9 cellular contexts compared by ENCODE assay signal in genomic region chr21:31136891-31137290, GRCh38.
DNase-seq lines count a peak whose midpoint lies in the region; ATAC-seq, FAIRE-seq and TF ChIP-seq lines count a peak whose summit lies in the region.
"Had no signal": no experiment of that assay in that cellular context is flagged by ENCODE, and none has a peak within 500 bp of the region (broad histone marks: within the 10 kb centered on the region; RNA-seq: fewer than 3 reads in every experiment).

No MANE protein-coding gene starts in this region.

- H3K79me1 ChIP-seq in H1 (ENCODE audit: low read depth, low read length), result no peaks in the 10 kb centered on the region

- H4K20me1 ChIP-seq in H1 (replicated peaks in 1 of 2; ENCODE audit: control insufficient read depth in 1 of 2, insufficient read depth in 2 of 2, low read length in 2 of 2), result no peaks in the 10 kb centered on the region

- H3K4me3 ChIP-seq in H1 (ENCODE audit: extremely low read depth in 1 of 4, insufficient read depth in 2 of 4, low read depth in 3 of 4, low read length in 4 of 4), result no peak overlapping the region
- H3K4me3 ChIP-seq in CD8-positive, alpha-beta memory T cell (ENCODE audit: low read length), result no peak overlapping the region
- no peak overlapping the region for H3K4me3 ChIP-seq in aorta (ENCODE audit: low read length in 2 of 2)

- no peak overlapping the region for H3K23ac ChIP-seq in H1 (ENCODE audit: insufficient read length)

- peak; percentile 90 for DNase-seq in G401 (ENCODE audit: low spot score)
- peak; percentile 67 for DNase-seq in MV-4-11 (lab: John Stamatoyannopoulos, UW)
- DNase-seq in H1 (ENCODE audit: low read depth in 1 of 2, low spot score in 2 of 2), result no peak
- DNase-seq in CD8-positive, alpha-beta memory T cell, result no peak
- no peak for DNase-seq in aorta
- no peak for DNase-seq in activated naive CD4-positive, alpha-beta T cell treated with anti-CD3 and anti-CD28 coated beads, Interleukin-2, amount 50 U/mL, for 72 hours (ENCODE audit: low spot score in 2 of 2)
- no peak for DNase-seq in activated naive CD4-positive, alpha-beta T cell treated with anti-CD3 and anti-CD28 coated beads, Interleukin-2, amount 50 U/mL, for 16 hours
- DNase-seq: WERI-Rb-1 had no signal

- no peak overlapping the region for H4K5ac ChIP-seq in H1 (ENCODE audit: insufficient read length, low read depth, low read length)

- H3K27ac ChIP-seq in H1 (ENCODE audit: low read depth, low read length) (no peak overlapping the region), aorta (ENCODE audit: low read depth in 1 of 2, low read length in 2 of 2) (no peak overlapping the region)
- H3K27ac ChIP-seq in CD8-positive, alpha-beta memory T cell (ENCODE audit: low read depth, low read length), result no peak overlapping the region
- H3K27ac ChIP-seq: WERI-Rb-1 had no signal

- H3K4me1 Mint-ChIP-seq in CD8-positive, alpha-beta memory T cell, result peaks cover 24 to 26% (median 26%) of the 10 kb centered on the region in 3 donors

- H2AFZ ChIP-seq in H1 (ENCODE audit: low read length), result no peak overlapping the region

- H3K4me2 ChIP-seq in H1 (ENCODE audit: insufficient read depth in 1 of 2, low read depth in 2 of 2, low read length in 2 of 2), result no peak overlapping the region

- peak; percentile 46 for ATAC-seq in GM21390 (IDR thresholded peaks at IDR 0.05; ENCODE audit: unreplicated experiment)
- ATAC-seq in aorta (ENCODE audit: low FRiP score), result no peak
- no peak for ATAC-seq in activated naive CD4-positive, alpha-beta T cell treated with anti-CD3 and anti-CD28 coated beads, Interleukin-2, amount 50 U/mL, for 72 hours

- TF ChIP-seq CTCF in H1 (IDR thresholded peaks at IDR 0.05; ENCODE audit: control extremely low read depth in 1 of 3, insufficient read depth in 1 of 3, low read depth in 1 of 3, low read length in 3 of 3), result no peak

- H3K27me3 Mint-ChIP-seq in CD8-positive, alpha-beta memory T cell, result peaks cover 0 to 24% of the 10 kb centered on the region in 2 donors

- TF ChIP-seq POLR2A in H1 (IDR thresholded peaks at IDR 0.05; ENCODE audit: control extremely low read depth in 1 of 2, low read depth in 2 of 2, low read length in 2 of 2), result no peak

- no peak overlapping the region for H2AK5ac ChIP-seq in H1 (ENCODE audit: low read depth, low read length)

- no peaks in the 10 kb centered on the region for H3K23me2 ChIP-seq in H1 (ENCODE audit: low read depth, low read length)

- intact Hi-C loops in aorta (cut with DNase I), result no loop called here

- no peak overlapping the region for H4K8ac ChIP-seq in H1 (ENCODE audit: extremely low read depth, insufficient read depth, low read length)

- H3K9me3 ChIP-seq in H1 (ENCODE audit: insufficient read depth in 2 of 2, low read depth in 1 of 2, low read length in 1 of 2) (no peaks in the 10 kb centered on the region), aorta (ENCODE audit: control insufficient read depth, low read length) (no peaks in the 10 kb centered on the region)
- H3K9me3 ChIP-seq in CD8-positive, alpha-beta memory T cell (ENCODE audit: low read length), result no peaks in the 10 kb centered on the region

- H3K9me3 Mint-ChIP-seq in CD8-positive, alpha-beta memory T cell, result no peaks in the 10 kb centered on the region
- H3K9me3 Mint-ChIP-seq in activated naive CD4-positive, alpha-beta T cell treated with anti-CD3 and anti-CD28 coated beads, Interleukin-2, amount 50 U/mL, for 72 hours, result no peaks in the 10 kb centered on the region

- no peak overlapping the region for H3K18ac ChIP-seq in H1 (ENCODE audit: extremely low read depth, low read length)

- TF ChIP-seq RAD21 in H1 (IDR thresholded peaks at IDR 0.05 in 1 of 2, conservative IDR thresholded peaks at IDR 0.05 in 1 of 2; ENCODE audit: low read depth in 2 of 2, low read length in 2 of 2), result no peak

- no peak overlapping the region for H3K56ac ChIP-seq in H1 (replicated peaks; ENCODE audit: insufficient read length, low read depth, low read length)

- H3K27me3 ChIP-seq in H1 (replicated peaks in 1 of 4; ENCODE audit: control insufficient read depth in 3 of 4, extremely low read depth in 1 of 4, insufficient read depth in 3 of 4, low read length in 3 of 4), result no peaks in the 10 kb centered on the region
- no peaks in the 10 kb centered on the region for H3K27me3 ChIP-seq in CD8-positive, alpha-beta memory T cell (ENCODE audit: insufficient read depth, low read length, poor library complexity, severe bottlenecking)
- H3K27me3 ChIP-seq in aorta (ENCODE audit: control insufficient read depth in 1 of 2, insufficient read depth in 2 of 2, low read length in 1 of 2), result no peaks in the 10 kb centered on the region

- no peak overlapping the region for H2BK20ac ChIP-seq in H1 (ENCODE audit: low read length)

- H3K4me1 ChIP-seq in H1 (replicated peaks in 1 of 4; ENCODE audit: control insufficient read depth in 3 of 4, insufficient read depth in 4 of 4, low read length in 3 of 4), result no peaks in the 10 kb centered on the region
- peaks cover 24% of the 10 kb centered on the region for H3K4me1 ChIP-seq in CD8-positive, alpha-beta memory T cell (ENCODE audit: insufficient read depth, low read length)
- no peaks in the 10 kb centered on the region for H3K4me1 ChIP-seq in aorta (ENCODE audit: control insufficient read depth in 1 of 2, insufficient read depth in 2 of 2, low read length in 2 of 2)

- POLR2A ChIA-PET in H1 (lab: Charles Lee; ENCODE audit: partially characterized antibody), result no interaction called here
- POLR2A ChIA-PET in CD8-positive, alpha-beta memory T cell (lab: Charles Lee), result no interaction called here

- no peak overlapping the region for H2BK5ac ChIP-seq in H1 (ENCODE audit: low read depth, low read length)

- H3K27ac Mint-ChIP-seq in CD8-positive, alpha-beta memory T cell, result no peak overlapping the region
- H3K27ac Mint-ChIP-seq in activated naive CD4-positive, alpha-beta T cell treated with anti-CD3 and anti-CD28 coated beads, Interleukin-2, amount 50 U/mL, for 72 hours, result peak overlapping the region in 1 of 2 donors; percentile 76

- no peak overlapping the region for H3K4ac ChIP-seq in H1 (replicated peaks; ENCODE audit: insufficient read length, low read depth, low read length)

- H2BK15ac ChIP-seq in H1 (ENCODE audit: low read length), result no peak overlapping the region

- TF ChIP-seq EP300 in H1 (IDR thresholded peaks at IDR 0.05; ENCODE audit: borderline replicate concordance in 1 of 2, low read depth in 2 of 2, low read length in 2 of 2), result no peak

- H3K14ac ChIP-seq in H1 (ENCODE audit: insufficient read length), result no peak overlapping the region

- H3K9ac ChIP-seq in H1 (replicated peaks in 1 of 4; ENCODE audit: extremely low read depth in 1 of 4, low read depth in 3 of 4, low read length in 3 of 4), result no peak overlapping the region

- in situ Hi-C loops in G401 (cut with HindIII; ENCODE audit: low sequenced_read_pairs), result no loop called here

- 93% methylated on average over 12 of the region's 12 CpGs; no CpG with 5 or more reads in 1 of the 2 experiments for WGBS in H1 (ENCODE audit: extremely low coverage in 1 of 2, insufficient coverage in 1 of 2, insufficient read length in 1 of 2, insufficient replicate concordance in 2 of 2, low coverage in 1 of 2, low lambda C conversion rate in 2 of 2, missing lambda C conversion rate in 1 of 2), 2 experiments
- 43 to 49% methylated on average over 12 of the region's 12 CpGs for WGBS in aorta, 2 donors

- peak; percentile 42 for FAIRE-seq in H1 (lab: Jason Lieb, UNC)

- no peaks in the 10 kb centered on the region; a peak in 2 of 8 replicates for H3K36me3 ChIP-seq in H1 (ENCODE audit: control insufficient read depth in 2 of 4, insufficient read depth in 4 of 4, low read length in 3 of 4)
- no peaks in the 10 kb centered on the region for H3K36me3 ChIP-seq in CD8-positive, alpha-beta memory T cell (ENCODE audit: insufficient read depth, low read length)
- H3K36me3 ChIP-seq in aorta (ENCODE audit: control insufficient read depth in 1 of 2, insufficient read depth in 2 of 2, low read length in 1 of 2), result no peaks in the 10 kb centered on the region

- CTCF ChIA-PET in H1 (lab: Charles Lee; ENCODE audit: partially characterized antibody), result interaction anchor here (0.8 to 1.1 kb wide), 4 partner anchors 9 to 444 kb away, joined by 3 to 5 read pairs (median 3); no protein-coding TSS in a partner anchor
- CTCF ChIA-PET in CD8-positive, alpha-beta memory T cell (lab: Charles Lee), result no interaction called here

- H2BK12ac ChIP-seq in H1 (ENCODE audit: low read depth, low read length), result no peak overlapping the region

- H4K91ac ChIP-seq in H1 (replicated peaks; ENCODE audit: insufficient read length, low read length), result no peak overlapping the region

- no peak overlapping the region for H2BK120ac ChIP-seq in H1 (replicated peaks; ENCODE audit: low read depth, low read length)

- no peaks in the 10 kb centered on the region for H3K79me2 ChIP-seq in H1 (ENCODE audit: control insufficient read depth in 1 of 2, insufficient read depth in 2 of 2, low read length in 2 of 2)

- H3K4me3 Mint-ChIP-seq in CD8-positive, alpha-beta memory T cell, result no peak overlapping the region

- peaks cover 3 to 10% (median 8%) of the 10 kb centered on the region in 3 donors for H3K36me3 Mint-ChIP-seq in CD8-positive, alpha-beta memory T cell
- H3K36me3 Mint-ChIP-seq in activated naive CD4-positive, alpha-beta T cell treated with anti-CD3 and anti-CD28 coated beads, Interleukin-2, amount 50 U/mL, for 72 hours, result peaks cover 68 to 73% of the 10 kb centered on the region in 2 donors

TF ChIP-seq in H1, 55 proteins besides CTCF, POLR2A, EP300 and RAD21:
- TF ChIP-seq SRF (IDR thresholded peaks at IDR 0.05; ENCODE audit: low read depth, low read length), result no peak
- TF ChIP-seq NANOG (IDR thresholded peaks at IDR 0.05; ENCODE audit: insufficient read depth, low read depth, low read length, poor library complexity, severe bottlenecking), result no peak
- TF ChIP-seq SAP30 (IDR thresholded peaks at IDR 0.05; ENCODE audit: insufficient read depth, insufficient replicate concordance, low read length), result no peak
- no peak for TF ChIP-seq RNF2 (IDR thresholded peaks at IDR 0.05; ENCODE audit: borderline replicate concordance, low read depth, low read length, missing control alignments, poor library complexity, severe bottlenecking)
- no peak for TF ChIP-seq CBX8 (IDR thresholded peaks at IDR 0.05; ENCODE audit: borderline replicate concordance, low read depth, low read length)
- TF ChIP-seq KDM4A (IDR thresholded peaks at IDR 0.05; ENCODE audit: low read depth, low read length, severe bottlenecking), result no peak

Comparison
In these comparisons a context has a peak if more than half of its experiments do, and no peak if none do; other contexts are left out.
1. DNase-seq: peak in G401 (single experiment) and MV-4-11 (single experiment); none in H1 (0 of 2), CD8-positive, alpha-beta memory T cell (0 of 5), aorta (0 of 2), activated naive CD4-positive, alpha-beta T cell treated with anti-CD3 and anti-CD28 coated beads, Interleukin-2, amount 50 U/mL, for 72 hours (0 of 2) and activated naive CD4-positive, alpha-beta T cell treated with anti-CD3 and anti-CD28 coated beads, Interleukin-2, amount 50 U/mL, for 16 hours (single experiment).